Comparison of ENCODE assay signal across 16 cellular contexts in the genomic region with DNA sequence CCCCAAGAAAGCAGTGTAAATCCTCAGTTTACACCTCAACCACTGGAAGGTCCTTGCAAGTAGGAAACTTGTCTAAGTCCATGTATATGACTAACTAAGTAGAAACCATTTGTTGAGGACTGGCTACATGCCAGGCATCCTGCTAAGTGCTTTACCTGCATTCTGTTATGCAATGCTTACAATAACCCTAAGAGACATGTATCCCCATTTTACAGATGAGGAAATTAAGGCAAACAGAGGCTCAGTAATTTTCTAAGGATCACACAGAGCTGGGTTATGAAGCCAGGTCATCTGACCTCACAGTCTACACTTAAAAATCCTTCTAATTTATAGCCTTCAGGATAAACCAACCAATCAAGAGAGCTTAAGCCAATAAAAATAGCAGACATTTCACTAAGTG. TPM values are rescaled to one million over a fixed set of nuclear protein-coding genes. Genes with fewer than 3 reads are reported as not detected.
DNase-seq lines count a peak whose midpoint lies in the region; ATAC-seq and TF ChIP-seq lines count a peak whose summit lies in the region.
"Had no signal": no experiment of that assay in that cellular context is flagged by ENCODE, and none has a peak within 500 bp of the region (broad histone marks: within the 10 kb centered on the region; RNA-seq: fewer than 3 reads in every experiment).

No MANE protein-coding gene starts in this region.

- H3K4me1 ChIP-seq in skeletal muscle satellite cell (ENCODE audit: control insufficient read depth, insufficient read depth, low read length) = peaks cover 7% of the 10 kb centered on the region

- no peak for ATAC-seq in activated naive CD4-positive, alpha-beta T cell treated with anti-CD3 and anti-CD28 coated beads, Interleukin-2, amount 50 U/mL, for 72 hours
- no peak for ATAC-seq in HG02798 (IDR thresholded peaks at IDR 0.05; ENCODE audit: poor library complexity, unreplicated experiment)
- ATAC-seq: Panc1 had no signal

- no peak overlapping the region for H3K9ac ChIP-seq in skeletal muscle satellite cell (ENCODE audit: low read depth, low read length)

- H3K9me3 ChIP-seq in skeletal muscle satellite cell (replicated peaks; ENCODE audit: low read length) = no peaks in the 10 kb centered on the region

- peak overlapping the region; percentile 89 for H3K4me2 ChIP-seq in skeletal muscle satellite cell (ENCODE audit: low read length)

- H3K27me3 Mint-ChIP-seq in activated naive CD4-positive, alpha-beta T cell treated with anti-CD3 and anti-CD28 coated beads, Interleukin-2, amount 50 U/mL, for 24 hours = no peaks in the 10 kb centered on the region
- H3K27me3 Mint-ChIP-seq in brain = peaks cover 6% of the 10 kb centered on the region

- TF ChIP-seq CTCF in NB4 (IDR thresholded peaks at IDR 0.05; ENCODE audit: low read depth, low read length) (no peak), brain (conservative IDR thresholded peaks at IDR 0.05) (no peak)

- peak overlapping the region; percentile 97 for H3K4me3 ChIP-seq in NB4 (ENCODE audit: low read depth, low read length)
- H3K4me3 ChIP-seq in skeletal muscle satellite cell (ENCODE audit: low read length) = no peak overlapping the region

- CTCF ChIA-PET in HEK293T (lab: Yijun Ruan, JAX) = interaction anchor here (0.8 to 7.1 kb wide), 3 partner anchors 36 to 72 kb away, joined by 5 to 145 read pairs (median 24); no protein-coding TSS in a partner anchor

- H3K36me3 ChIP-seq in skeletal muscle satellite cell (ENCODE audit: insufficient read depth, low read length) = peaks cover 8% of the 10 kb centered on the region

- no peaks in the 10 kb centered on the region for H3K27me3 ChIP-seq in skeletal muscle satellite cell (ENCODE audit: control insufficient read depth, insufficient read depth, low read length)

- no peak for TF ChIP-seq POLR2A in NB4 (IDR thresholded peaks at IDR 0.05; ENCODE audit: extremely low read depth, insufficient read length)

- H3K27ac Mint-ChIP-seq in activated naive CD4-positive, alpha-beta T cell treated with anti-CD3 and anti-CD28 coated beads, Interleukin-2, amount 50 U/mL, for 24 hours = peak overlapping the region; percentile 46
- no peak overlapping the region for H3K27ac Mint-ChIP-seq in activated naive CD4-positive, alpha-beta T cell treated with anti-CD3 and anti-CD28 coated beads, Interleukin-2, amount 50 U/mL, for 72 hours
- H3K27ac Mint-ChIP-seq in brain = no peak overlapping the region

- peak overlapping the region; percentile 44 for H3K4me3 Mint-ChIP-seq in activated naive CD4-positive, alpha-beta T cell treated with anti-CD3 and anti-CD28 coated beads, Interleukin-2, amount 50 U/mL, for 24 hours
- peak overlapping the region; percentile 35 to 71 (median 50) for H3K4me3 Mint-ChIP-seq in brain

- no peaks in the 10 kb centered on the region for H3K9me3 Mint-ChIP-seq in activated naive CD4-positive, alpha-beta T cell treated with anti-CD3 and anti-CD28 coated beads, Interleukin-2, amount 50 U/mL, for 24 hours
- H3K9me3 Mint-ChIP-seq in activated naive CD4-positive, alpha-beta T cell treated with anti-CD3 and anti-CD28 coated beads, Interleukin-2, amount 50 U/mL, for 72 hours = no peaks in the 10 kb centered on the region
- H3K9me3 Mint-ChIP-seq in brain = no peaks in the 10 kb centered on the region

- POLR2A ChIA-PET in HEK293T (lab: Yijun Ruan, JAX) = interaction anchor here (2.6 kb wide), 1 partner anchor 35 kb away, joined by 17 read pairs; no protein-coding TSS in a partner anchor

- peaks cover 31% of the 10 kb centered on the region for H3K4me1 Mint-ChIP-seq in activated naive CD4-positive, alpha-beta T cell treated with anti-CD3 and anti-CD28 coated beads, Interleukin-2, amount 50 U/mL, for 24 hours
- H3K4me1 Mint-ChIP-seq in brain = peaks cover 31% of the 10 kb centered on the region

- no peak for DNase-seq in activated naive CD4-positive, alpha-beta T cell treated with anti-CD3 and anti-CD28 coated beads, Interleukin-2, amount 50 U/mL, for 72 hours (ENCODE audit: low spot score in 2 of 2)
- DNase-seq in NB4 (ENCODE audit: low read depth) (no peak), HEK293T (ENCODE audit: extremely low spot score) (no peak), AML-193 (lab: John Stamatoyannopoulos, UW) (no peak)
- DNase-seq: activated CD4-positive, CD25-positive, alpha-beta regulatory T cell; cortex of kidney; NCI-H2029 treated with DMSO at 0.1 percent for 48 hours; NCI-H510A treated with DMSO at 0.1 percent for 48 hours; substantia nigra had no signal

- H3K36me3 Mint-ChIP-seq in activated naive CD4-positive, alpha-beta T cell treated with anti-CD3 and anti-CD28 coated beads, Interleukin-2, amount 50 U/mL, for 24 hours = no peaks in the 10 kb centered on the region
- peaks cover 21 to 22% of the 10 kb centered on the region in 2 donors for H3K36me3 Mint-ChIP-seq in activated naive CD4-positive, alpha-beta T cell treated with anti-CD3 and anti-CD28 coated beads, Interleukin-2, amount 50 U/mL, for 72 hours
- H3K36me3 Mint-ChIP-seq in brain = no peaks in the 10 kb centered on the region

TF ChIP-seq in HEK293T, 16 proteins besides CTCF, POLR2A, EP300 and RAD21:
- no peak for TF ChIP-seq SP1 (IDR thresholded peaks at IDR 0.05)
- TF ChIP-seq ZNF384 (IDR thresholded peaks at IDR 0.05) = no peak
- TF ChIP-seq, protein P1, sequence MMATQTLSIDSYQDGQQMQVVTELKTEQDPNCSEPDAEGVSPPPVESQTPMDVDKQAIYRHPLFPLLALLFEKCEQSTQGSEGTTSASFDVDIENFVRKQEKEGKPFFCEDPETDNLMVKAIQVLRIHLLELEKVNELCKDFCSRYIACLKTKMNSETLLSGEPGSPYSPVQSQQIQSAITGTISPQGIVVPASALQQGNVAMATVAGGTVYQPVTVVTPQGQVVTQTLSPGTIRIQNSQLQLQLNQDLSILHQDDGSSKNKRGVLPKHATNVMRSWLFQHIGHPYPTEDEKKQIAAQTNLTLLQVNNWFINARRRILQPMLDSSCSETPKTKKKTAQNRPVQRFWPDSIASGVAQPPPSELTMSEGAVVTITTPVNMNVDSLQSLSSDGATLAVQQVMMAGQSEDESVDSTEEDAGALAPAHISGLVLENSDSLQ (IDR thresholded peaks at IDR 0.05) = no peak
- TF ChIP-seq FOXA1 (IDR thresholded peaks at IDR 0.05) = no peak
- TF ChIP-seq FOXK2 (IDR thresholded peaks at IDR 0.05) = no peak
- TF ChIP-seq LEF1 (IDR thresholded peaks at IDR 0.05; ENCODE audit: borderline replicate concordance) = no peak
- no peak for TF ChIP-seq NFRKB (IDR thresholded peaks at IDR 0.05)
- no peak for TF ChIP-seq L3MBTL2 (conservative IDR thresholded peaks at IDR 0.05)
- TF ChIP-seq ELF4 (IDR thresholded peaks at IDR 0.05) = no peak
- TF ChIP-seq ARNT (IDR thresholded peaks at IDR 0.05) = no peak
- no peak for TF ChIP-seq HDGF (IDR thresholded peaks at IDR 0.05; ENCODE audit: borderline replicate concordance)
- no peak for TF ChIP-seq BHLHE40 (IDR thresholded peaks at IDR 0.05; ENCODE audit: borderline replicate concordance)
- TF ChIP-seq CTBP1 (IDR thresholded peaks at IDR 0.05; ENCODE audit: borderline replicate concordance) = no peak
- TF ChIP-seq FOXM1 (IDR thresholded peaks at IDR 0.05; ENCODE audit: borderline replicate concordance) = no peak

RNA-seq across cellular contexts. Expression of a gene that starts 1.5 kb away (rescaled TPM):
- 10 to 100 TPM; 86.8 to 90.1 TPM for total RNA-seq in activated naive CD4-positive, alpha-beta T cell treated with anti-CD3 and anti-CD28 coated beads, Interleukin-2, amount 50 U/mL, for 72 hours
- polyA plus RNA-seq in brain (ENCODE audit: insufficient read depth, low read depth, low replicate concordance) = 98.7 TPM
- total RNA-seq in skeletal muscle satellite cell (2012; rRNA removed) = 44.4 and 59.6 TPM in 2 replicates

RNA-seq across cellular contexts. Expression of a gene that starts 8.4 kb away (rescaled TPM):
- not detected for total RNA-seq in activated naive CD4-positive, alpha-beta T cell treated with anti-CD3 and anti-CD28 coated beads, Interleukin-2, amount 50 U/mL, for 72 hours
- not detected for polyA plus RNA-seq in brain (ENCODE audit: insufficient read depth, low read depth, low replicate concordance)
- total RNA-seq in skeletal muscle satellite cell (2012; rRNA removed) = not detected in 2 replicates
- total RNA-seq: aorta, lower leg skin had no signal
- polyA plus RNA-seq: aorta had no signal

RNA-seq across cellular contexts. Expression of a gene that starts 13.5 kb away (rescaled TPM):
- 10 to 100 TPM; 11.4 to 26.0 TPM for total RNA-seq in activated naive CD4-positive, alpha-beta T cell treated with anti-CD3 and anti-CD28 coated beads, Interleukin-2, amount 50 U/mL, for 72 hours
- 1.6 TPM for polyA plus RNA-seq in brain (ENCODE audit: insufficient read depth, low read depth, low replicate concordance)
- total RNA-seq in skeletal muscle satellite cell (2012; rRNA removed) = 9.6 and 14.7 TPM in 2 replicates

RNA-seq across cellular contexts. Expression of a gene that starts 38.5 kb away (rescaled TPM):
- total RNA-seq in activated naive CD4-positive, alpha-beta T cell treated with anti-CD3 and anti-CD28 coated beads, Interleukin-2, amount 50 U/mL, for 72 hours = 100 to 1,000 TPM; 122 to 188 TPM
- polyA plus RNA-seq in brain (ENCODE audit: insufficient read depth, low read depth, low replicate concordance) = 115 TPM
- total RNA-seq in skeletal muscle satellite cell (2012; rRNA removed) = 62.5 and 65.4 TPM in 2 replicates
